Comparison of ENCODE assay signal across 8 cellular contexts in genomic region chr22:30305906-30306628, GRCh38. TPM values are rescaled to one million over a fixed set of nuclear protein-coding genes. Genes with fewer than 3 reads are reported as not detected.
DNase-seq lines count a peak whose midpoint lies in the region; ATAC-seq and TF ChIP-seq lines count a peak whose summit lies in the region.

No MANE protein-coding gene starts in this region.

- CTCF ChIA-PET in HCT116 (lab: Charles Lee), result no interaction called here

- peak overlapping the region; percentile 86 for H3K27ac ChIP-seq in HCT116 (ENCODE audit: low read depth, low read length)

- RAD21 ChIA-PET in HCT116 (lab: Charles Lee; ENCODE audit: low non-redundant PET in 1 of 2, low total read pairs in 2 of 2, uncharacterized antibody in 2 of 2, unreplicated experiment in 2 of 2), result no interaction called here

- intact Hi-C loops in HCT116 (cut with micrococcal nuclease), result no loop called here

- TF ChIP-seq POLR2A in HCT116 (IDR thresholded peaks at IDR 0.05; ENCODE audit: borderline replicate concordance, extremely low read depth, insufficient read depth, insufficient read length), result no peak

- H3K4me3 ChIP-seq in HCT116 (replicated peaks in 1 of 2; ENCODE audit: low read depth in 1 of 2, low read length in 2 of 2), result 0 out of 4 replicates have a peak overlapping the region, but pooled peaks of 1 of the 2 experiments have one; percentile 5

- DNase-seq in HCT116 (ENCODE audit: low read depth, low spot score), result no peak
- peak; percentile 20 for DNase-seq in T follicular helper cell (ENCODE audit: low read depth)
- DNase-seq in NCI-H510A (lab: John Stamatoyannopoulos, UW), result no peak
- DNase-seq in foreskin melanocyte, result no peak
- no peak for DNase-seq in NCI-H446 treated with DMSO at 0.1 percent for 48 hours (lab: John Stamatoyannopoulos, UW)
- DNase-seq in SHP77 (lab: John Stamatoyannopoulos, UW), result no peak

- no peaks in the 10 kb centered on the region for H3K9me2 ChIP-seq in HCT116 (ENCODE audit: insufficient read depth)

- H3K4me2 ChIP-seq in HCT116 (ENCODE audit: low read length), result peak overlapping the region; percentile 52

- BruUV-seq in HCT116 (replicated peaks; lab: Mats Ljungman, UMichigan), result no TSS peak

- H3K9me3 ChIP-seq in HCT116 (ENCODE audit: control insufficient read depth in 1 of 2, insufficient read depth in 1 of 2, low read depth in 1 of 2, low read length in 2 of 2), result no peaks in the 10 kb centered on the region

- peaks cover 27% of the 10 kb centered on the region for H3K36me3 Mint-ChIP-seq in stimulated activated memory B cell treated with anti-CD40 and anti-IgM and Interleukin-4, amounts not matched to agents 10 μg/mL and 1 μg/mL and 100 μg/mL, for 72 hours

- H3K4me1 Mint-ChIP-seq in stimulated activated memory B cell treated with anti-CD40 and anti-IgM and Interleukin-4, amounts not matched to agents 10 μg/mL and 1 μg/mL and 100 μg/mL, for 72 hours, result peaks cover 100% of the 10 kb centered on the region

- 0 out of 2 replicates have a peak overlapping the region, but pooled peaks have one; percentile 2 for H3K9ac ChIP-seq in HCT116 (ENCODE audit: low read length)

- peak overlapping the region; percentile 74 for H3K27ac Mint-ChIP-seq in stimulated activated memory B cell treated with anti-CD40 and anti-IgM and Interleukin-4, amounts not matched to agents 10 μg/mL and 1 μg/mL and 100 μg/mL, for 72 hours

- no peak overlapping the region for H2AFZ ChIP-seq in HCT116 (ENCODE audit: low read depth, low read length, poor library complexity, severe bottlenecking)

- H3K36me3 ChIP-seq in HCT116 (ENCODE audit: control insufficient read depth in 1 of 2, insufficient read depth in 2 of 2, low read length in 2 of 2), result no peaks in the 10 kb centered on the region

- no peak for TF ChIP-seq CTCF in HCT116 (IDR thresholded peaks at IDR 0.05 in 2 of 3, conservative IDR thresholded peaks at IDR 0.05 in 1 of 3; ENCODE audit: borderline replicate concordance in 1 of 3, insufficient read depth in 1 of 3, low read depth in 2 of 3, low read length in 2 of 3)

- no peaks in the 10 kb centered on the region for H3K27me3 ChIP-seq in HCT116 (ENCODE audit: insufficient read depth, low read length)

- no peaks in the 10 kb centered on the region for H4K20me1 ChIP-seq in HCT116 (ENCODE audit: insufficient read depth)

- peak overlapping the region; percentile 44 for H3K4me3 Mint-ChIP-seq in stimulated activated memory B cell treated with anti-CD40 and anti-IgM and Interleukin-4, amounts not matched to agents 10 μg/mL and 1 μg/mL and 100 μg/mL, for 72 hours

- POLR2A ChIA-PET in HCT116 (lab: Charles Lee), result interaction anchor here (2.3 kb wide), 1 partner anchor 21 kb away, joined by 7 read pairs; the partner anchor contains the start of gene TBC1D10A

- H3K27me3 Mint-ChIP-seq in stimulated activated memory B cell treated with anti-CD40 and anti-IgM and Interleukin-4, amounts not matched to agents 10 μg/mL and 1 μg/mL and 100 μg/mL, for 72 hours, result no peaks in the 10 kb centered on the region

- H3K79me2 ChIP-seq in HCT116 (ENCODE audit: insufficient read depth, low read length), result no peaks in the 10 kb centered on the region

- ATAC-seq in HCT116 (no peak), esophagus mucosa (peak; percentile 20)
- ATAC-seq in stimulated activated memory B cell treated with anti-CD40 and anti-IgM and Interleukin-4, amounts not matched to agents 10 μg/mL and 1 μg/mL and 100 μg/mL, for 72 hours, result no peak

- TF ChIP-seq RAD21 in HCT116 (IDR thresholded peaks at IDR 0.05; ENCODE audit: low read depth), result no peak

- H3K4me1 ChIP-seq in HCT116 (ENCODE audit: control insufficient read depth in 1 of 2, insufficient read depth in 2 of 2, low read length in 2 of 2), result peaks cover 67 to 96% of the 10 kb centered on the region in 2 experiments

- no peaks in the 10 kb centered on the region for H3K9me3 Mint-ChIP-seq in stimulated activated memory B cell treated with anti-CD40 and anti-IgM and Interleukin-4, amounts not matched to agents 10 μg/mL and 1 μg/mL and 100 μg/mL, for 72 hours

TF ChIP-seq in HCT116, 20 proteins besides CTCF, POLR2A, EP300 and RAD21:
- TF ChIP-seq CEBPB (IDR thresholded peaks at IDR 0.05; ENCODE audit: low read depth) (no peak), ELF1 (IDR thresholded peaks at IDR 0.05; ENCODE audit: borderline replicate concordance, low read depth) (no peak), REST (IDR thresholded peaks at IDR 0.05; ENCODE audit: low read depth) (no peak), MAX (IDR thresholded peaks at IDR 0.05) (no peak), YY1 (IDR thresholded peaks at IDR 0.05; ENCODE audit: extremely low read depth, insufficient replicate concordance, low read depth, low read length) (no peak), ZFX (IDR thresholded peaks at IDR 0.05) (no peak), JUND (IDR thresholded peaks at IDR 0.05) (no peak), SP1 (IDR thresholded peaks at IDR 0.05; ENCODE audit: low read depth) (no peak), TCF7L2 (IDR thresholded peaks at IDR 0.05; ENCODE audit: borderline replicate concordance, extremely low read depth, insufficient read depth, insufficient read length) (no peak), EGR1 (IDR thresholded peaks at IDR 0.05; ENCODE audit: low read depth) (no peak), SIN3A (IDR thresholded peaks at IDR 0.05; ENCODE audit: low read depth) (no peak), CBX3 (IDR thresholded peaks at IDR 0.05; ENCODE audit: low read depth) (no peak)

RNA-seq across cellular contexts. Expression of gene CASTOR1, which starts 16.8 kb away (rescaled TPM):
- 6.5 TPM for total RNA-seq in HCT116 (2021; ENCODE audit: unreplicated experiment)
- 5.2 and 5.6 TPM in 2 replicates for polyA plus RNA-seq in HCT116 (2012)
- total RNA-seq in esophagus mucosa, result 43.7 TPM

RNA-seq across cellular contexts. Expression of gene TBC1D10A, which starts 20.7 kb away (rescaled TPM):
- total RNA-seq in HCT116 (2021; ENCODE audit: unreplicated experiment), result 18.6 TPM
- 20.1 and 20.7 TPM in 2 replicates for polyA plus RNA-seq in HCT116 (2012)
- total RNA-seq in esophagus mucosa, result 44.5 TPM

RNA-seq across cellular contexts. Expression of gene OSM, which starts 39.4 kb away (rescaled TPM):
- total RNA-seq in HCT116 (2021; ENCODE audit: unreplicated experiment) (not detected), esophagus mucosa (0.28 TPM)
- polyA plus RNA-seq in HCT116 (2012), result 0.04 and 0.05 TPM in 2 replicates

RNA-seq across cellular contexts. Expression of gene SF3A1, which starts 50.6 kb away (rescaled TPM):
- total RNA-seq in HCT116 (2021; ENCODE audit: unreplicated experiment) (230 TPM), esophagus mucosa (111 TPM)
- 130 and 179 TPM in 2 replicates for polyA plus RNA-seq in HCT116 (2012)

RNA-seq across cellular contexts. Expression of gene CCDC157, which starts 50.7 kb away (rescaled TPM):
- total RNA-seq in HCT116 (2021; ENCODE audit: unreplicated experiment) (2.1 TPM), esophagus mucosa (1.2 TPM)
- 2.1 and 3.1 TPM in 2 replicates for polyA plus RNA-seq in HCT116 (2012)
